23 cellular contexts compared by ENCODE assay signal in the genomic region with DNA sequence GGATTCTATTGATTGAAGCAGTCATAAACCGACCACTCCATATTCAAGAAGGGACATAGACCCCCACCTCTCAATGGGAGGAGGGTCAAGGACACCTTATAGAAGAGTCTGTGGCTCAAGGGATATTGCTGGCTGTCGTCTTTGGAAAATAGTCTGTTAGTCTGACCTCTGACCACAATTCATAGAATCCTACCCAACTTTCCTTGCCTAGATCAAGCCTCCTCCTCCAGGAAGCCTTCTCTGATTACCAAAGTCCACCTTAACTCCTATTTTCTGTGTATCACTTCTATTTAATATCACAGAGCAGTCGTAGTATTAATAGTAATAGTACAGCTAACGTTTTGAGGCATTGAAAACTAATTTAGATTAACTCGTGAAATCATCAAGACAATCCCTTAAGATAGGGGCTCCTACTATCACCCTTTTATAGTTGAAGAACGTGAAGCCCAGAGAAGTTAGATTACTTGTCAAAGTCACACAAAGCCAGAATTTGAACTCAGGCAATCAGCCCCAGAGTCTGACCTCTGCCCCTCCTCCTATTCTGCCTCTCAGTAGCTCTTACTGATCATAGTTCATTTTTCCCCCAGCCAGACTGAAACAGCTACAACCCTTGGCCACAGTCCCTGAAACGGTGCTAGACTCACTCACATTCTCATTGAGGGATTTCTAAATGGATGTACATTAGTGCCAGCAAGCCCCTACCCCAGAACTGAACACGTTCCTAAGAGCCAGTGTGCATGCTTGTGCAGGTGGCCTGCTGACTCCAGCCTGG.
DNase-seq lines count a peak whose midpoint lies in the region; ATAC-seq, FAIRE-seq and TF ChIP-seq lines count a peak whose summit lies in the region.
"Had no signal": no experiment of that assay in that cellular context is flagged by ENCODE, and none has a peak within 500 bp of the region (broad histone marks: within the 10 kb centered on the region; RNA-seq: fewer than 3 reads in every experiment).

No MANE protein-coding gene starts in this region.

- no peaks in the 10 kb centered on the region for H3K79me2 ChIP-seq in astrocyte (ENCODE audit: insufficient read depth, low read length)

- peak; percentile 92 for FAIRE-seq in astrocyte (lab: Jason Lieb, UNC)
- no peak for FAIRE-seq in small intestine (lab: Jason Lieb, UNC)
- FAIRE-seq: A549, GM12891, H54 had no signal

- H3K9me3 ChIP-seq in BLaER1 treated with 17β-estradiol and CSF1 and Interleukin-3, amounts not matched to agents 10 nM and 100 nM (replicated peaks in 1 of 11): peaks cover 9 to 27% (median 13%) of the 10 kb centered on the region in 11 experiments
- H3K9me3 ChIP-seq in astrocyte (ENCODE audit: insufficient read depth, low read depth, low read length) (no peaks in the 10 kb centered on the region), right lobe of liver (no peaks in the 10 kb centered on the region), small intestine (ENCODE audit: control insufficient read depth, low read depth) (no peaks in the 10 kb centered on the region)
- H3K9me3 ChIP-seq: A549, SJSA1 had no signal

- H3K36me3 ChIP-seq in BLaER1 treated with 17β-estradiol and CSF1 and Interleukin-3, amounts not matched to agents 10 nM and 100 nM: no peaks in the 10 kb centered on the region
- H3K36me3 ChIP-seq in astrocyte (ENCODE audit: insufficient read depth, low read length): no peaks in the 10 kb centered on the region
- no peaks in the 10 kb centered on the region for H3K36me3 ChIP-seq in right lobe of liver
- no peaks in the 10 kb centered on the region for H3K36me3 ChIP-seq in small intestine (ENCODE audit: control insufficient read depth in 2 of 2, insufficient read depth in 2 of 2, low read length in 2 of 2)
- H3K36me3 ChIP-seq: SJSA1 had no signal

- H3K27ac ChIP-seq in BLaER1 treated with 17β-estradiol and CSF1 and Interleukin-3, amounts not matched to agents 10 nM and 100 nM: peak overlapping the region in 7 of 11 experiments; percentile 29 to 87 (median 56); a peak in 9 of 22 replicates
- no peak overlapping the region for H3K27ac ChIP-seq in astrocyte (ENCODE audit: low read depth, low read length)
- H3K27ac ChIP-seq in right lobe of liver: no peak overlapping the region
- H3K27ac ChIP-seq in small intestine (ENCODE audit: low read depth in 1 of 2, low read length in 1 of 2): no peak overlapping the region
- H3K27ac ChIP-seq: A549, HL-60, SJSA1 had no signal

- peaks cover 10% of the 10 kb centered on the region for H3K27me3 Mint-ChIP-seq in astrocyte (ENCODE audit: low read depth, unreplicated experiment)

- intact Hi-C loops in right lobe of liver (cut with DNase I): no loop called here

- no peaks in the 10 kb centered on the region for H4K20me1 ChIP-seq in BLaER1 treated with 17β-estradiol and CSF1 and Interleukin-3, amounts not matched to agents 10 nM and 100 nM
- no peaks in the 10 kb centered on the region for H4K20me1 ChIP-seq in astrocyte (ENCODE audit: insufficient read depth, low read length)

- no peaks in the 10 kb centered on the region for H3K36me3 Mint-ChIP-seq in astrocyte (ENCODE audit: low read depth, unreplicated experiment)
- H3K36me3 Mint-ChIP-seq: CD14-positive monocyte had no signal

- H2AFZ ChIP-seq in astrocyte (ENCODE audit: low read depth, low read length): no peak overlapping the region

- H3K9ac ChIP-seq in BLaER1 treated with 17β-estradiol and CSF1 and Interleukin-3, amounts not matched to agents 10 nM and 100 nM: no peak overlapping the region
- no peak overlapping the region for H3K9ac ChIP-seq in astrocyte (ENCODE audit: low read length)

- H3K4me1 Mint-ChIP-seq in astrocyte (ENCODE audit: low read depth, unreplicated experiment): peaks cover 7% of the 10 kb centered on the region

- peak; percentile 80 to 96 (median 88) for ATAC-seq in right lobe of liver
- ATAC-seq: A549 had no signal

- no peak overlapping the region for H3K27ac Mint-ChIP-seq in astrocyte (ENCODE audit: unreplicated experiment)
- H3K27ac Mint-ChIP-seq: CD8-positive, alpha-beta memory T cell had no signal

- H3K4me3 ChIP-seq in BLaER1 treated with 17β-estradiol and CSF1 and Interleukin-3, amounts not matched to agents 10 nM and 100 nM: no peak overlapping the region
- H3K4me3 ChIP-seq in astrocyte (ENCODE audit: insufficient read depth, low read depth, low read length) (no peak overlapping the region), right lobe of liver (no peak overlapping the region), small intestine (ENCODE audit: low read depth in 1 of 2, low read length in 2 of 2) (no peak overlapping the region)
- H3K4me3 ChIP-seq: A549, SJSA1 had no signal

- TF ChIP-seq CTCF in astrocyte (IDR thresholded peaks at IDR 0.05; ENCODE audit: insufficient read depth, low read depth, low read length): no peak
- no peak for TF ChIP-seq CTCF in right lobe of liver (IDR thresholded peaks at IDR 0.05)

- H3K9me3 Mint-ChIP-seq in astrocyte (ENCODE audit: unreplicated experiment): peaks cover 5% of the 10 kb centered on the region

- H3K4me2 ChIP-seq in BLaER1 treated with 17β-estradiol and CSF1 and Interleukin-3, amounts not matched to agents 10 nM and 100 nM: peak overlapping the region in 4 of 11 experiments; percentile 7 to 89 (median 81); a peak in 5 of 22 replicates
- H3K4me2 ChIP-seq in astrocyte (ENCODE audit: low read length): no peak overlapping the region
- H3K4me2 ChIP-seq: A549 had no signal

- no peak overlapping the region for H3K4me3 Mint-ChIP-seq in astrocyte (ENCODE audit: unreplicated experiment)
- H3K4me3 Mint-ChIP-seq: CD14-positive monocyte; CD8-positive, alpha-beta memory T cell had no signal

- no peak for DNase-seq in astrocyte (ENCODE audit: low read depth)
- DNase-seq in right lobe of liver: peak in 1 of 3 donors; percentile 60
- peak; percentile 20 for DNase-seq in small intestine
- no peak for DNase-seq in NCI-H524 treated with DMSO at 0.1 percent for 48 hours (lab: John Stamatoyannopoulos, UW)
- DNase-seq in NCI-H774 (lab: John Stamatoyannopoulos, UW): no peak
- DNase-seq in dermis blood vessel endothelial cell: no peak
- DNase-seq: Calu3; CD8-positive, alpha-beta memory T cell; DMS79 treated with DMSO at 0.1 percent for 48 hours; GF-D8; Karpas-422; NCI-H2029; NCI-H446; NCI-H526 treated with DMSO at 0.1 percent for 48 hours; Right ventricle myocardium superior; RPMI8226 had no signal

- H3K27me3 ChIP-seq in BLaER1 treated with 17β-estradiol and CSF1 and Interleukin-3, amounts not matched to agents 10 nM and 100 nM: peaks cover 0 to 6% (median 0%) of the 10 kb centered on the region in 11 experiments; a peak in 2 of 22 replicates
- H3K27me3 ChIP-seq in astrocyte (ENCODE audit: insufficient read depth, low read length) (no peaks in the 10 kb centered on the region), right lobe of liver (no peaks in the 10 kb centered on the region), small intestine (ENCODE audit: control insufficient read depth in 2 of 2, insufficient read depth in 2 of 2, low read length in 2 of 2) (no peaks in the 10 kb centered on the region)
- H3K27me3 ChIP-seq: SJSA1 had no signal

- WGBS in right lobe of liver (ENCODE audit: insufficient coverage, low coverage, low lambda C conversion rate, missing lambda C conversion rate): 38% methylated on average over 6 of the region's 8 CpGs
- WGBS in small intestine, 3 donors: 57 to 73% (median 60%) methylated on average over 8 of the region's 8 CpGs

- H3K4me1 ChIP-seq in BLaER1 treated with 17β-estradiol and CSF1 and Interleukin-3, amounts not matched to agents 10 nM and 100 nM: peaks cover 61 to 82% (median 75%) of the 10 kb centered on the region in 10 experiments
- H3K4me1 ChIP-seq in astrocyte (ENCODE audit: insufficient read depth, low read length) (no peaks in the 10 kb centered on the region), right lobe of liver (peaks cover 0 to 9% (median 0%) of the 10 kb centered on the region in 4 donors), small intestine (ENCODE audit: control insufficient read depth in 2 of 2, insufficient read depth in 1 of 2, low read depth in 1 of 2, low read length in 1 of 2) (no peaks in the 10 kb centered on the region)
- H3K4me1 ChIP-seq: A549 had no signal

- no peak for TF ChIP-seq POLR2A in right lobe of liver (IDR thresholded peaks at IDR 0.05)

Comparison
In these comparisons a context has a peak if more than half of its experiments do, and no peak if none do; other contexts are left out.
1. H3K27ac ChIP-seq: peak in BLaER1 treated with 17β-estradiol and CSF1 and Interleukin-3, amounts not matched to agents 10 nM and 100 nM (7 of 11); none in astrocyte (single experiment), right lobe of liver (0 of 3) and small intestine (0 of 2).